ENCODE assay signal across 1 cellular context in genomic region chr6:90611543-90611864, GRCh38.
TF ChIP-seq lines count a peak whose summit lies in the region.

No MANE protein-coding gene starts in this region.

TF ChIP-seq in GM12878, 131 proteins besides CTCF, POLR2A, EP300 and RAD21 (continued from another document):
- TF ChIP-seq ZBTB11 (CRISPR knock-in tag; IDR thresholded peaks at IDR 0.05) (no peak), CEBPB (IDR thresholded peaks at IDR 0.05; ENCODE audit: borderline replicate concordance in 1 of 2, low read depth in 2 of 2, low read length in 2 of 2) (no peak), ZNF687 (IDR thresholded peaks at IDR 0.05) (no peak), ZZZ3 (IDR thresholded peaks at IDR 0.05; ENCODE audit: control insufficient read depth, insufficient read length, low read depth) (no peak), RFX5 (IDR thresholded peaks at IDR 0.05; ENCODE audit: low read depth, low read length) (no peak), NKRF (conservative IDR thresholded peaks at IDR 0.05) (no peak), MYC (IDR thresholded peaks at IDR 0.05; ENCODE audit: insufficient read depth, insufficient read length, insufficient replicate concordance, low read length, severe bottlenecking) (no peak), ATF3 (IDR thresholded peaks at IDR 0.05; ENCODE audit: borderline replicate concordance, extremely low read depth, low read depth, low read length) (no peak), REST (IDR thresholded peaks at IDR 0.05; ENCODE audit: low read depth, low read length) (no peak), RELA (IDR thresholded peaks at IDR 0.05; ENCODE audit: borderline replicate concordance, partially characterized antibody) (no peak), MXI1 (IDR thresholded peaks at IDR 0.05; ENCODE audit: low read depth, low read length) (no peak)
TF ChIP-seq in GM12878: peak in this region for 0.
